ENCODE assay signal across 1 cellular context in genomic region chr1:207828046-207828445, GRCh38.
TF ChIP-seq lines count a peak whose summit lies in the region.

No MANE protein-coding gene starts in this region.

TF ChIP-seq in SK-N-SH treated with all-trans-retinoic acid at 6 μM for 48 hours, 23 proteins besides CTCF, POLR2A, EP300 and RAD21:
- TF ChIP-seq TSHZ2 (CRISPR knock-in tag; IDR thresholded peaks at IDR 0.05), result no peak
- TF ChIP-seq ZC3H10 (CRISPR knock-in tag; IDR thresholded peaks at IDR 0.05), result no peak
